Comparison of ENCODE assay signal across 11 cellular contexts in the genomic region with DNA sequence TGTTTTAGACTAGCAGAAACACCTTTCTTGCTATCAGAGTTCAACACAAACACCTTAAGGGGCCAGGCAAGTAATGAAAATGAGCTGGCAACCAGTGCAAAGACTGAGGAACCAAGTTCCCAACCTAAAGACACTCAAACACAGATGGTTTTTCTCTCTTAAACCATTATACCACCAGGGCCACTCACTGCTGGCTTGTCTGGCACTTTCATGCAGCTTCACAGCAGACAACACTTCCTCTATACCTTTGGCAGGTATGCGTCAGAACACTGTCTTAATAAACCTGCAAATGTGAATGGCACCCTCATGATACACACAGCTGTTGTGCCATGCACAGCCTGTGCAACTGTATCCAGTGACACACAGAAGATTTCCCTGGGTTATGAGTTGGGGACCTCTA. TPM values are rescaled to one million over a fixed set of nuclear protein-coding genes. Genes with fewer than 3 reads are reported as not detected.
DNase-seq lines count a peak whose midpoint lies in the region; ATAC-seq and TF ChIP-seq lines count a peak whose summit lies in the region.
"Had no signal": no experiment of that assay in that cellular context is flagged by ENCODE, and none has a peak within 500 bp of the region (broad histone marks: within the 10 kb centered on the region; RNA-seq: fewer than 3 reads in every experiment).

No MANE protein-coding gene starts in this region.

- H2AFZ ChIP-seq in H9 (ENCODE audit: low read length) = no peak overlapping the region

- no peak overlapping the region for H3K18ac ChIP-seq in H9 (ENCODE audit: insufficient read length, low read depth, low read length)

- H3K23ac ChIP-seq in H9 (ENCODE audit: insufficient read length, low read depth, low read length) = no peak overlapping the region

- H2BK5ac ChIP-seq in H9 (ENCODE audit: insufficient read length, low read length) = no peak overlapping the region

- H3T11ph ChIP-seq in H9 (ENCODE audit: low read length) = no peak overlapping the region

- H4K8ac ChIP-seq in H9 (replicated peaks; ENCODE audit: insufficient read length, low read depth, low read length) = no peak overlapping the region

- H3K9me3 Mint-ChIP-seq in T-helper 1 cell treated with Interleukin-12 subunit alpha and Interleukin-12 subunit beta and Interleukin-4 antibody, amounts not matched to agents 30 μg/mL and 1 μg/mL, for 36 hours = no peaks in the 10 kb centered on the region
- no peaks in the 10 kb centered on the region for H3K9me3 Mint-ChIP-seq in H9

- peaks cover 0 to 12% (median 2%) of the 10 kb centered on the region in 6 donors for H3K36me3 ChIP-seq in spleen
- H3K36me3 ChIP-seq: adrenal gland, gastroesophageal sphincter had no signal

- no peak overlapping the region for H3K56ac ChIP-seq in H9 (ENCODE audit: insufficient read length, low read depth, low read length)

- H3K4me3 Mint-ChIP-seq in T-helper 1 cell treated with Interleukin-12 subunit alpha and Interleukin-12 subunit beta and Interleukin-4 antibody, amounts not matched to agents 30 μg/mL and 1 μg/mL, for 36 hours = no peak overlapping the region
- H3K4me3 Mint-ChIP-seq in H9 = no peak overlapping the region

- H3K9ac ChIP-seq in H9 (ENCODE audit: extremely low read depth, insufficient read length, low read length) = no peak overlapping the region

- intact Hi-C loops in spleen (cut with DNase I; ENCODE audit: low total_unique reads) = no loop called here

- no peak overlapping the region for H3K4me2 ChIP-seq in H9 (ENCODE audit: insufficient read depth, insufficient read length, low read length)

- H3K4me3 ChIP-seq in spleen = no peak overlapping the region
- H3K4me3 ChIP-seq: adrenal gland, gastroesophageal sphincter had no signal

- H3K36me3 Mint-ChIP-seq in T-helper 1 cell treated with Interleukin-12 subunit alpha and Interleukin-12 subunit beta and Interleukin-4 antibody, amounts not matched to agents 30 μg/mL and 1 μg/mL, for 36 hours (ENCODE audit: low read depth) = peaks cover 45% of the 10 kb centered on the region
- H3K36me3 Mint-ChIP-seq in H9 (ENCODE audit: insufficient read depth in 1 of 3, low read depth in 3 of 3) = no peaks in the 10 kb centered on the region

- H3K27ac ChIP-seq in spleen (peak overlapping the region in 5 of 8 donors; percentile 18 to 74 (median 46)), H9 (ENCODE audit: insufficient read length, low read depth, low read length) (no peak overlapping the region)
- H3K27ac ChIP-seq: adrenal gland, gastroesophageal sphincter had no signal

- H3K27me3 ChIP-seq in spleen (replicated peaks in 1 of 7) (no peaks in the 10 kb centered on the region), H9 (ENCODE audit: insufficient read depth, low read length) (no peaks in the 10 kb centered on the region)
- H3K27me3 ChIP-seq: adrenal gland, gastroesophageal sphincter had no signal

- peak overlapping the region; percentile 62 for H3K27ac Mint-ChIP-seq in T-helper 1 cell treated with Interleukin-12 subunit alpha and Interleukin-12 subunit beta and Interleukin-4 antibody, amounts not matched to agents 30 μg/mL and 1 μg/mL, for 36 hours
- no peak overlapping the region for H3K27ac Mint-ChIP-seq in H9

- no peak overlapping the region for H3K4ac ChIP-seq in H9 (ENCODE audit: low read depth, low read length)

- H2BK15ac ChIP-seq in H9 (ENCODE audit: low read depth, low read length) = no peak overlapping the region

- no peaks in the 10 kb centered on the region for H3K27me3 Mint-ChIP-seq in T-helper 1 cell treated with Interleukin-12 subunit alpha and Interleukin-12 subunit beta and Interleukin-4 antibody, amounts not matched to agents 30 μg/mL and 1 μg/mL, for 36 hours (ENCODE audit: low read depth)
- peaks cover 2% of the 10 kb centered on the region; the same call in 1 of the 2 replicates for H3K27me3 Mint-ChIP-seq in H9 (ENCODE audit: low read depth)

- H2BK20ac ChIP-seq in H9 (ENCODE audit: low read depth, low read length, poor library complexity, severe bottlenecking) = no peak overlapping the region

- 27 to 62% (median 43%) methylated on average over 1 of the region's 1 CpG for WGBS in spleen, 5 donors
- WGBS in H9 (ENCODE audit: extremely low coverage, insufficient read length, low lambda C conversion rate) = no CpG with 5 or more reads among the region's 1 CpG

- no peak overlapping the region for H2BK120ac ChIP-seq in H9 (ENCODE audit: low read depth, low read length, poor library complexity, severe bottlenecking)

- H2BK12ac ChIP-seq in H9 (ENCODE audit: insufficient read length, low read depth, low read length) = no peak overlapping the region

- no peak for TF ChIP-seq CTCF in spleen (IDR thresholded peaks at IDR 0.05 in 8 of 11, conservative IDR thresholded peaks at IDR 0.05 in 3 of 11)
- no peak for TF ChIP-seq CTCF in H9 (conservative IDR thresholded peaks at IDR 0.05)

- no peak overlapping the region for H4K91ac ChIP-seq in H9 (ENCODE audit: insufficient read length, low read depth, low read length)

- ATAC-seq in HG02571 (IDR thresholded peaks at IDR 0.05; ENCODE audit: unreplicated experiment) (no peak), HG03432 (IDR thresholded peaks at IDR 0.05; ENCODE audit: unreplicated experiment) (no peak)
- ATAC-seq: gastroesophageal sphincter had no signal

- H3K14ac ChIP-seq in H9 (ENCODE audit: insufficient read depth, low read length) = no peak overlapping the region

- H3K79me1 ChIP-seq in H9 (ENCODE audit: insufficient read depth, low read depth, low read length, poor library complexity, severe bottlenecking) = no peaks in the 10 kb centered on the region

- no peak overlapping the region for H4K5ac ChIP-seq in H9 (ENCODE audit: insufficient read length, low read depth, low read length)

- H3K4me1 ChIP-seq in spleen (peaks cover 35 to 98% (median 68%) of the 10 kb centered on the region in 6 donors), H9 (ENCODE audit: insufficient read depth, low read length) (no peaks in the 10 kb centered on the region)

- no peak overlapping the region for H2AK5ac ChIP-seq in H9 (ENCODE audit: insufficient read length, low read length)

- peak; percentile 57 for DNase-seq in activated gamma-delta T cell treated with Interleukin-2 at 50 U/mL for 16 hours
- no peak for DNase-seq in activated gamma-delta T cell (lab: John Stamatoyannopoulos, UW)
- DNase-seq in activated naive CD4-positive, alpha-beta T cell treated with anti-CD3 and anti-CD28 coated beads, Interleukin-2, amount 50 U/mL, for 16 hours = peak; percentile 34
- DNase-seq in spleen = no peak
- no peak for DNase-seq in H9
- DNase-seq: adrenal gland, NCI-H2107 had no signal

- H3K9me3 ChIP-seq in spleen = no peaks in the 10 kb centered on the region
- no peaks in the 10 kb centered on the region for H3K9me3 ChIP-seq in H9 (ENCODE audit: control insufficient read depth, low read depth, low read length)
- H3K9me3 ChIP-seq: adrenal gland, gastroesophageal sphincter had no signal

- no peak for TF ChIP-seq POLR2A in spleen (IDR thresholded peaks at IDR 0.05)

- H3K79me2 ChIP-seq in H9 (ENCODE audit: insufficient read depth, low read length) = no peaks in the 10 kb centered on the region

- H4K20me1 ChIP-seq in H9 (ENCODE audit: control insufficient read depth, insufficient read depth, insufficient read length) = no peaks in the 10 kb centered on the region

- H3K23me2 ChIP-seq in H9 (ENCODE audit: insufficient read length, low read depth, low read length, poor library complexity, severe bottlenecking) = no peaks in the 10 kb centered on the region

- H3K4me1 Mint-ChIP-seq in T-helper 1 cell treated with Interleukin-12 subunit alpha and Interleukin-12 subunit beta and Interleukin-4 antibody, amounts not matched to agents 30 μg/mL and 1 μg/mL, for 36 hours (ENCODE audit: low read depth) = peaks cover 75% of the 10 kb centered on the region
- peaks cover 4 to 9% of the 10 kb centered on the region in 2 experiments; a peak in 2 of 4 replicates for H3K4me1 Mint-ChIP-seq in H9

RNA-seq across cellular contexts. Expression of a gene that starts 41.6 kb away (rescaled TPM):
- total RNA-seq in spleen = 10 to 100 TPM; 28.0 to 42.9 (median 38.7) TPM
- polyA plus RNA-seq in spleen = 1 to 10 TPM; 6.5 to 9.1 (median 6.8) TPM
- total RNA-seq in H9 (2021) = 0.57 and 0.61 TPM in 2 replicates

Comparison
In these comparisons a context has a peak if more than half of its experiments do, and no peak if none do; other contexts are left out.
1. DNase-seq: peak in activated gamma-delta T cell treated with Interleukin-2 at 50 U/mL for 16 hours (single experiment) and activated naive CD4-positive, alpha-beta T cell treated with anti-CD3 and anti-CD28 coated beads, Interleukin-2, amount 50 U/mL, for 16 hours (single experiment); none in activated gamma-delta T cell (single experiment), spleen (single experiment) and H9 (single experiment).
2. RNA of a gene that starts 41.6 kb away (total RNA-seq): 28.0 to 42.9 TPM in spleen; 0.57 to 0.61 TPM in H9; every median in the first group is over 10 times any median in the second.